14 cellular contexts compared by ENCODE assay signal in the genomic region with DNA sequence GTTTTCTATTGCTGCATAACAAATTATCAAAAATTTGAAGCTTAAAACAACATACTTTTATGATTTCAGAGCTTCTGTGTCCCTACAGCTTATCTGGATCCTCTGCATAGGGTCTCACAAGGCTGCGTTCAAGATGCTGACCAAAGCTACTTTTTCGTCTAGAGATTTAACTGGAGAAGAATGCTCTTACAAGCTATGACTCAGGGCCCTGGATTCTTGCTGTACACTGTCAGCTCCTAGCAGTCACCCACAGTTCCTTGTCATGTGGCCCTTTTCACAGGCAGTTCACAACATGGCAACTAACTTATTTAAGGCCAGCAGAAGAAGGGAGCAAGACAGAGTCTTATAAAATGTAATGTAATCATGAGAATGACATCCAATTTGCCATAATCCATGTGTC.
DNase-seq lines count a peak whose midpoint lies in the region; ATAC-seq and TF ChIP-seq lines count a peak whose summit lies in the region.
"Had no signal": no experiment of that assay in that cellular context is flagged by ENCODE, and none has a peak within 500 bp of the region (broad histone marks: within the 10 kb centered on the region; RNA-seq: fewer than 3 reads in every experiment).

No MANE protein-coding gene starts in this region.

- H3K4me1 ChIP-seq in RWPE2 (ENCODE audit: insufficient read depth, poor library complexity, severe bottlenecking) (no peaks in the 10 kb centered on the region), aorta (ENCODE audit: control insufficient read depth in 1 of 2, insufficient read depth in 2 of 2, low read length in 2 of 2) (no peaks in the 10 kb centered on the region)

- ATAC-seq in RWPE2 (ENCODE audit: low read depth), result peak; percentile 46; the same call in 1 of the 3 replicates
- ATAC-seq in aorta (ENCODE audit: low FRiP score), result no peak
- no peak for ATAC-seq in GM18867 (IDR thresholded peaks at IDR 0.05; ENCODE audit: unreplicated experiment)
- ATAC-seq: activated CD8-positive, alpha-beta memory T cell treated with anti-CD3 and anti-CD28 coated beads, Interleukin-2, amount 10 ng/mL, durations not matched to agents 7 days and 5 days had no signal

- H3K9me3 ChIP-seq in RWPE2 (ENCODE audit: severe bottlenecking) (no peaks in the 10 kb centered on the region), aorta (ENCODE audit: control insufficient read depth, low read length) (peaks cover 2% of the 10 kb centered on the region)

- H3K27me3 ChIP-seq in RWPE2 (ENCODE audit: insufficient read depth, poor library complexity, severe bottlenecking) (no peaks in the 10 kb centered on the region), aorta (ENCODE audit: control insufficient read depth in 1 of 2, insufficient read depth in 2 of 2, low read length in 1 of 2) (no peaks in the 10 kb centered on the region)

- TF ChIP-seq CTCF in RWPE2 (IDR thresholded peaks at IDR 0.05; ENCODE audit: poor library complexity, severe bottlenecking) (no peak), fibroblast of mammary gland (conservative IDR thresholded peaks at IDR 0.05; ENCODE audit: control insufficient read depth, insufficient read depth, low read depth, low read length) (no peak)

- DNase-seq in GM04504 (ENCODE audit: low read depth), result peak; percentile 13
- no peak for DNase-seq in RWPE2 (ENCODE audit: low spot score)
- DNase-seq in fibroblast of mammary gland (ENCODE audit: low read depth), result peak; percentile 35
- DNase-seq in skeletal muscle cell (ENCODE audit: low read depth), result peak; percentile 19
- DNase-seq in cerebellar nuclear complex (lab: John Stamatoyannopoulos, UW), result no peak
- no peak for DNase-seq in aorta
- DNase-seq: activated CD8-positive, alpha-beta memory T cell treated with anti-CD3 and anti-CD28 coated beads, Interleukin-2, amount 10 ng/mL, durations not matched to agents 7 days and 5 days; activated naive CD4-positive, alpha-beta T cell treated with anti-CD3 and anti-CD28 coated beads for 36 hours; CD4-positive, alpha-beta T cell; GDM1; naive B cell; NCI-H2081; stimulated activated naive CD4-positive, alpha-beta T cell treated with Interleukin-2 at 50 U/mL for 16 hours had no signal

- H3K36me3 ChIP-seq in RWPE2 (ENCODE audit: low read depth), result no peaks in the 10 kb centered on the region
- no peaks in the 10 kb centered on the region for H3K36me3 ChIP-seq in aorta (ENCODE audit: control insufficient read depth in 1 of 2, insufficient read depth in 2 of 2, low read length in 1 of 2)

- no peak overlapping the region for H3K27ac ChIP-seq in RWPE2 (ENCODE audit: poor library complexity, severe bottlenecking)
- H3K27ac ChIP-seq in aorta (ENCODE audit: low read depth in 1 of 2, low read length in 2 of 2), result no peak overlapping the region

- no peak overlapping the region for H3K4me3 ChIP-seq in RWPE2 (ENCODE audit: severe bottlenecking)
- H3K4me3 ChIP-seq in fibroblast of mammary gland (ENCODE audit: control insufficient read depth, low read depth, low read length), result no peak overlapping the region
- no peak overlapping the region for H3K4me3 ChIP-seq in skeletal muscle cell (ENCODE audit: low read depth, low read length)
- H3K4me3 ChIP-seq in aorta (ENCODE audit: low read length in 2 of 2), result no peak overlapping the region

- intact Hi-C loops in aorta (cut with DNase I), result no loop called here

- 39 to 54% methylated on average over 2 of the region's 2 CpGs for WGBS in aorta, 2 donors

Comparison
In these comparisons a context has a peak if more than half of its experiments do, and no peak if none do; other contexts are left out.
1. DNase-seq: peak in GM04504 (single experiment), fibroblast of mammary gland (single experiment) and skeletal muscle cell (single experiment); none in RWPE2 (single experiment), cerebellar nuclear complex (0 of 2) and aorta (0 of 2).